ENCODE assay signal across 32 cellular contexts in the genomic region with DNA sequence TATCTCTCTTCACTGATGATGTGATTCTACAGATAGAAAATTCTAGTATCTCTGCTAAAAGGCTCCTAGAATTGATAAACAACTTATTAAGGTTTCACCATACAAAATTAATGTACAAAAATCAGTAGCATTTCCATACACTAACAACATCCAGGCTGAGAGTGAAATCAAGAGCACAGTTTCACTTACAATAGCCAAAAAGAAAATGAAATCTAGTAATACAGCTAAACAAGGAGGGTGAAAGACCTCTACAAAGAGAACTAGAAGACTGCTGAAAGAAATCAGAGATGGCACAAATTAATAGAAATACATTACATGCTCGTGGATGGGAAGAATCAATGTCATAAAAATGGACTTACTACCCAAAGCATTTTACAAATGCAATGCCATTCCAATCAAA.
"Had no signal": no experiment of that assay in that cellular context is flagged by ENCODE, and none has a peak within 500 bp of the region (broad histone marks: within the 10 kb centered on the region; RNA-seq: fewer than 3 reads in every experiment).

No MANE protein-coding gene starts in this region.

- H3K9me3 ChIP-seq: ascending aorta had no signal

- H3K27ac ChIP-seq: ascending aorta, cardiac muscle cell, VCaP had no signal

- ATAC-seq: activated CD8-positive, alpha-beta T cell treated with anti-CD3 and anti-CD28 coated beads for 36 hours; activated naive CD4-positive, alpha-beta T cell treated with anti-CD3 and anti-CD28 coated beads, Interleukin-2, amount 50 U/mL, for 72 hours; activated T-cell treated with anti-CD3 and anti-CD28 coated beads, Interleukin-2, amount 50 U/mL, for 4 hours; activated T-cell treated with anti-CD3 and anti-CD28 coated beads, Interleukin-2, amount 50 U/mL, for 72 hours; activated T-helper 17 cell treated with anti-CD3 and anti-CD28 coated beads, Interleukin-2, amount 50 U/mL, for 72 hours had no signal

- H3K27me3 ChIP-seq: ascending aorta, cardiac muscle cell had no signal

- H3K36me3 ChIP-seq: ascending aorta, cardiac muscle cell had no signal

- FAIRE-seq: bronchial epithelial cell, TTC549 had no signal

- DNase-seq: activated B cell treated with CpG ODN at 0.5 μM for 24 hours; activated CD4-positive, alpha-beta memory T cell treated with anti-CD3 and anti-CD28 coated beads for 36 hours; activated CD4-positive, alpha-beta T cell treated with anti-CD3 and anti-CD28 coated beads for 4 hours; activated CD4-positive, alpha-beta T cell treated with anti-CD3 and anti-CD28 coated beads, Interleukin-2, amount 10 ng/mL, durations not matched to agents 24 days and 14 days; activated CD4-positive, alpha-beta T cell treated with anti-CD3 and anti-CD28 coated beads, Interleukin-2, amount 50 U/mL, for 1 hour; activated CD4-positive, alpha-beta T cell treated with anti-CD3 and anti-CD28 coated beads, Interleukin-2, amount 50 U/mL, for 4 hours; activated CD4-positive, CD25-positive, alpha-beta regulatory T cell treated with anti-CD3 and anti-CD28 coated beads, Interleukin-2, amount 50 U/mL, for 72 hours; activated CD8-positive, alpha-beta memory T cell treated with anti-CD3 and anti-CD28 coated beads, Interleukin-2, amount 50 U/mL, for 4 hours; activated CD8-positive, alpha-beta T cell treated with anti-CD3 and anti-CD28 coated beads for 36 hours; activated effector memory CD4-positive, alpha-beta T cell treated with anti-CD3 and anti-CD28 coated beads, Interleukin-2, amount 50 U/mL, for 16 hours; activated gamma-delta T cell treated with Interleukin-2 at 50 U/mL for 16 hours; activated naive CD4-positive, alpha-beta T cell; activated naive CD4-positive, alpha-beta T cell treated with anti-CD3 and anti-CD28 coated beads for 36 hours; activated naive CD4-positive, alpha-beta T cell treated with anti-CD3 and anti-CD28 coated beads, Interleukin-2, amount 50 U/mL, for 16 hours; activated naive CD8-positive, alpha-beta T cell treated with anti-CD3 and anti-CD28 coated beads for 36 hours; activated T-cell treated with anti-CD3 and anti-CD28 coated beads for 4 hours; activated T-cell treated with anti-CD3 and anti-CD28 coated beads, Interleukin-2, amount 50 U/mL, for 1 hour; activated T-cell treated with anti-CD3 and anti-CD28 coated beads, Interleukin-2, amount 50 U/mL, for 4 hours; activated T-cell treated with anti-CD3 and anti-CD28 coated beads, Interleukin-2, amount 50 U/mL, for 72 hours; amygdala; anterior cingulate cortex; caudate nucleus; cerebellar nuclear complex; T-helper 2 cell; T-helper 9 cell had no signal

- H3K4me1 ChIP-seq: ascending aorta had no signal

- H3K4me3 ChIP-seq: ascending aorta, cardiac muscle cell had no signal
